1 cellular context compared by ENCODE assay signal in the genomic region with DNA sequence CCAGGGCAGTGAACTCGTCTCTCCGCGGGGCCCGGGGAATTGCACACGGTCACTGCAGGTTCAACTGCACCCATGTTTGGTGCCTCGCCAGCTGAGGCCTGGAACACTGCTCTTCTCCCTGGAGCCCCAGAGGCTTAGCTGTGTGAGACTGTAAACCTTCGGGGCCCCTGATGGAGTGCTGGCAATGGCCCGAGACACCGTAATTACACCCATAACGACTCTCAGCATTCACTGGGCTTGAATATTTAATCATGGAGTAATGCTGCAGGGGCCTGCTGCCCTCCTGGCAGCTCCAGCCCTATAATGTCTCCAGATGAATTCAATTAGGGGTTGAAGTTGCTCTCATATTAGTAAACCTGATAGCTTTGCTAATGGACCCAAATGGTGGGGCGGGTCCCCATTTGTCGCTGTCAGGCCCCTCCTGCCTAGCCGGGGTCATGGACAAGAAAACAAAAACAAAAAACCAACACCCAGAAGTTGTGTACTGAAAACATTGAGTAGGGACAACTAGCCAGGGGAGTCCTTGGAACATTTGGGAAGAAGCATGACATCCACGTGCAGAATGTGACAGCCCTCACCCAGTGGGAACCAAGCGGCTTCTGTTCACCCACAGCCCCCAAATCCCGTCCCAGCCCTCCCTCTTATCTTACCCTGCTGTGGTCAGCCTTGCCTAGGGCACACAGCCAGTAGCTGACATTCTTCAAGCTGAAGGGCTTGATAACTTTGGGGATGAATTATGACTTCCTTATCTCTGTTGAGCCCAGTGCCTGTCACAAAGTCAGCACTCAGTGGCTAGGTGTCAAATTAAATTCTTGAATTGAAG.
TF ChIP-seq lines count a peak whose summit lies in the region.

No MANE protein-coding gene starts in this region.

TF ChIP-seq in K562, 482 proteins besides CTCF, POLR2A, EP300 and RAD21 (continued from another document and continues in another):
- TF ChIP-seq, protein P1, sequence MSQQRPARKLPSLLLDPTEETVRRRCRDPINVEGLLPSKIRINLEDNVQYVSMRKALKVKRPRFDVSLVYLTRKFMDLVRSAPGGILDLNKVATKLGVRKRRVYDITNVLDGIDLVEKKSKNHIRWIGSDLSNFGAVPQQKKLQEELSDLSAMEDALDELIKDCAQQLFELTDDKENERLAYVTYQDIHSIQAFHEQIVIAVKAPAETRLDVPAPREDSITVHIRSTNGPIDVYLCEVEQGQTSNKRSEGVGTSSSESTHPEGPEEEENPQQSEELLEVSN (IDR thresholded peaks at IDR 0.05; ENCODE audit: borderline replicate concordance in 1 of 2, extremely low read depth in 1 of 2, insufficient read depth in 1 of 2, insufficient read length in 1 of 2, low read depth in 1 of 2, low read length in 1 of 2, poor library complexity in 1 of 2, severe bottlenecking in 1 of 2) = peak in 1 of 2 experiments; percentile 49
- TF ChIP-seq SMAD4 (CRISPR knock-in tag; conservative IDR thresholded peaks at IDR 0.05) (peak; percentile 87), MAZ (CRISPR knock-in tag; conservative IDR thresholded peaks at IDR 0.05 in 1 of 2, IDR thresholded peaks at IDR 0.05 in 1 of 2) (peak; percentile 37 to 82; a peak in 3 of 4 replicates), CREM (IDR thresholded peaks at IDR 0.05; ENCODE audit: low read depth) (peak; percentile 85), ZBTB7A (IDR thresholded peaks at IDR 0.05; ENCODE audit: borderline replicate concordance, control insufficient read depth, low read depth, low read length) (peak; percentile 84; the same call in 1 of the 2 replicates), TARDBP (IDR thresholded peaks at IDR 0.05) (peak; percentile 63; the same call in 1 of the 2 replicates), BCL6 (CRISPR knock-in tag; IDR thresholded peaks at IDR 0.05) (0 out of 2 replicates have a peak, but pooled peaks have one; percentile 22), MBD2 (IDR thresholded peaks at IDR 0.05; ENCODE audit: borderline replicate concordance, low read depth) (peak; percentile 89), SMARCA4 (IDR thresholded peaks at IDR 0.05) (peak; percentile 99), PRPF4 (IDR thresholded peaks at IDR 0.05; ENCODE audit: insufficient read depth, low read depth, low read length, poor library complexity, severe bottlenecking) (no peak), ZNF24 (IDR thresholded peaks at IDR 0.05) (peak; percentile 43; the same call in 1 of the 2 replicates), RCOR1 (IDR thresholded peaks at IDR 0.05; ENCODE audit: borderline replicate concordance in 1 of 2, low read depth in 2 of 2, low read length in 2 of 2) (peak; percentile 93 to 99), CBX3 (IDR thresholded peaks at IDR 0.05; ENCODE audit: borderline replicate concordance in 1 of 2, low read length in 2 of 2) (peak in 1 of 2 experiments; percentile 79; a peak in 1 of 3 replicates), ZNF583 (CRISPR knock-in tag; IDR thresholded peaks at IDR 0.05) (0 out of 2 replicates have a peak, but pooled peaks have one; percentile 25), ZNF41 (CRISPR knock-in tag; conservative IDR thresholded peaks at IDR 0.05) (peak; percentile 72), CBFB (CRISPR knock-in tag; IDR thresholded peaks at IDR 0.05) (peak; percentile 79), CBFA2T2 (conservative IDR thresholded peaks at IDR 0.05) (peak; percentile 98), FOSL1 (tag; conservative IDR thresholded peaks at IDR 0.05) (peak; percentile 86), STAT5A (IDR thresholded peaks at IDR 0.05; ENCODE audit: borderline replicate concordance, low read length) (peak; percentile 95), ELF2 (CRISPR knock-in tag; IDR thresholded peaks at IDR 0.05) (peak; percentile 41; the same call in 1 of the 2 replicates), KLF16 (IDR thresholded peaks at IDR 0.05) (peak; percentile 98), RNF2 (IDR thresholded peaks at IDR 0.05) (peak; percentile 94), KDM4B (IDR thresholded peaks at IDR 0.05; ENCODE audit: borderline replicate concordance in 2 of 2, low read depth in 1 of 2) (peak in 1 of 2 experiments; percentile 80; a peak in 1 of 4 replicates), TAL1 (IDR thresholded peaks at IDR 0.05) (peak; percentile 97), TRIM24 (IDR thresholded peaks at IDR 0.05) (peak; percentile 90 to 95), CTBP1 (IDR thresholded peaks at IDR 0.05; ENCODE audit: borderline replicate concordance) (peak; percentile 92), ZNF384 (IDR thresholded peaks at IDR 0.05; ENCODE audit: low read depth, low read length) (no peak), SMAD1 (IDR thresholded peaks at IDR 0.05; ENCODE audit: low read depth, low read length, partially characterized antibody) (peak; percentile 96), MYNN (IDR thresholded peaks at IDR 0.05) (peak; percentile 97), MYNN (CRISPR knock-in tag; IDR thresholded peaks at IDR 0.05) (no peak), ZBTB17 (CRISPR knock-in tag; IDR thresholded peaks at IDR 0.05) (peak; percentile 61), SMARCB1 (IDR thresholded peaks at IDR 0.05; ENCODE audit: insufficient read length, low read depth) (peak; percentile 97), TEAD1 (CRISPR knock-in tag; IDR thresholded peaks at IDR 0.05) (peak in 1 of 2 experiments; percentile 97; a peak in 2 of 4 replicates), ZFP1 (CRISPR knock-in tag; IDR thresholded peaks at IDR 0.05) (no peak), ZNF175 (CRISPR knock-in tag; IDR thresholded peaks at IDR 0.05; ENCODE audit: low read depth) (peak; percentile 60; the same call in 1 of the 2 replicates), HMGN3 (IDR thresholded peaks at IDR 0.05; ENCODE audit: borderline replicate concordance, extremely low read depth, insufficient read length, low read depth, low read length) (no peak)
- TF ChIP-seq, protein P2, sequence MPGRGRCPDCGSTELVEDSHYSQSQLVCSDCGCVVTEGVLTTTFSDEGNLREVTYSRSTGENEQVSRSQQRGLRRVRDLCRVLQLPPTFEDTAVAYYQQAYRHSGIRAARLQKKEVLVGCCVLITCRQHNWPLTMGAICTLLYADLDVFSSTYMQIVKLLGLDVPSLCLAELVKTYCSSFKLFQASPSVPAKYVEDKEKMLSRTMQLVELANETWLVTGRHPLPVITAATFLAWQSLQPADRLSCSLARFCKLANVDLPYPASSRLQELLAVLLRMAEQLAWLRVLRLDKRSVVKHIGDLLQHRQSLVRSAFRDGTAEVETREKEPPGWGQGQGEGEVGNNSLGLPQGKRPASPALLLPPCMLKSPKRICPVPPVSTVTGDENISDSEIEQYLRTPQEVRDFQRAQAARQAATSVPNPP (IDR thresholded peaks at IDR 0.05; ENCODE audit: borderline replicate concordance, insufficient read depth, insufficient read length) = no peak
- TF ChIP-seq, protein P3, sequence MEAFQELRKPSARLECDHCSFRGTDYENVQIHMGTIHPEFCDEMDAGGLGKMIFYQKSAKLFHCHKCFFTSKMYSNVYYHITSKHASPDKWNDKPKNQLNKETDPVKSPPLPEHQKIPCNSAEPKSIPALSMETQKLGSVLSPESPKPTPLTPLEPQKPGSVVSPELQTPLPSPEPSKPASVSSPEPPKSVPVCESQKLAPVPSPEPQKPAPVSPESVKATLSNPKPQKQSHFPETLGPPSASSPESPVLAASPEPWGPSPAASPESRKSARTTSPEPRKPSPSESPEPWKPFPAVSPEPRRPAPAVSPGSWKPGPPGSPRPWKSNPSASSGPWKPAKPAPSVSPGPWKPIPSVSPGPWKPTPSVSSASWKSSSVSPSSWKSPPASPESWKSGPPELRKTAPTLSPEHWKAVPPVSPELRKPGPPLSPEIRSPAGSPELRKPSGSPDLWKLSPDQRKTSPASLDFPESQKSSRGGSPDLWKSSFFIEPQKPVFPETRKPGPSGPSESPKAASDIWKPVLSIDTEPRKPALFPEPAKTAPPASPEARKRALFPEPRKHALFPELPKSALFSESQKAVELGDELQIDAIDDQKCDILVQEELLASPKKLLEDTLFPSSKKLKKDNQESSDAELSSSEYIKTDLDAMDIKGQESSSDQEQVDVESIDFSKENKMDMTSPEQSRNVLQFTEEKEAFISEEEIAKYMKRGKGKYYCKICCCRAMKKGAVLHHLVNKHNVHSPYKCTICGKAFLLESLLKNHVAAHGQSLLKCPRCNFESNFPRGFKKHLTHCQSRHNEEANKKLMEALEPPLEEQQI (IDR thresholded peaks at IDR 0.05) = peak; percentile 87; the same call in 1 of the 2 replicates
- TF ChIP-seq, protein P4, sequence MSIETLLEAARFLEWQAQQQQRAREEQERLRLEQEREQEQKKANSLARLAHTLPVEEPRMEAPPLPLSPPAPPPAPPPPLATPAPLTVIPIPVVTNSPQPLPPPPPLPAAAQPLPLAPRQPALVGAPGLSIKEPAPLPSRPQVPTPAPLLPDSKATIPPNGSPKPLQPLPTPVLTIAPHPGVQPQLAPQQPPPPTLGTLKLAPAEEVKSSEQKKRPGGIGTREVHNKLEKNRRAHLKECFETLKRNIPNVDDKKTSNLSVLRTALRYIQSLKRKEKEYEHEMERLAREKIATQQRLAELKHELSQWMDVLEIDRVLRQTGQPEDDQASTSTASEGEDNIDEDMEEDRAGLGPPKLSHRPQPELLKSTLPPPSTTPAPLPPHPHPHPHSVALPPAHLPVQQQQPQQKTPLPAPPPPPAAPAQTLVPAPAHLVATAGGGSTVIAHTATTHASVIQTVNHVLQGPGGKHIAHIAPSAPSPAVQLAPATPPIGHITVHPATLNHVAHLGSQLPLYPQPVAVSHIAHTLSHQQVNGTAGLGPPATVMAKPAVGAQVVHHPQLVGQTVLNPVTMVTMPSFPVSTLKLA (conservative IDR thresholded peaks at IDR 0.05) = peak; percentile 78 to 88
- TF ChIP-seq, protein P5, sequence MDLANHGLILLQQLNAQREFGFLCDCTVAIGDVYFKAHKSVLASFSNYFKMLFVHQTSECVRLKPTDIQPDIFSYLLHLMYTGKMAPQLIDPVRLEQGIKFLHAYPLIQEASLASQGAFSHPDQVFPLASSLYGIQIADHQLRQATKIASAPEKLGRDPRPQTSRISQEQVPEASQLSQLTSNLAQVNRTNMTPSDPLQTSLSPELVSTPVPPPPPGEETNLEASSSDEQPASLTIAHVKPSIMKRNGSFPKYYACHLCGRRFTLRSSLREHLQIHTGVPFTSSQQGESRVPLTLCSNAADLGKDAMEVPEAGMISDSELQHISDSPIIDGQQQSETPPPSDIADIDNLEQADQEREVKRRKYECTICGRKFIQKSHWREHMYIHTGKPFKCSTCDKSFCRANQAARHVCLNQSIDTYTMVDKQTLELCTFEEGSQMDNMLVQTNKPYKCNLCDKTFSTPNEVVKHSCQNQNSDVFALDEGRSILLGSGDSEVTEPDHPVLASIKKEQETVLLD (IDR thresholded peaks at IDR 0.05) = peak; percentile 86
- TF ChIP-seq, protein P6, sequence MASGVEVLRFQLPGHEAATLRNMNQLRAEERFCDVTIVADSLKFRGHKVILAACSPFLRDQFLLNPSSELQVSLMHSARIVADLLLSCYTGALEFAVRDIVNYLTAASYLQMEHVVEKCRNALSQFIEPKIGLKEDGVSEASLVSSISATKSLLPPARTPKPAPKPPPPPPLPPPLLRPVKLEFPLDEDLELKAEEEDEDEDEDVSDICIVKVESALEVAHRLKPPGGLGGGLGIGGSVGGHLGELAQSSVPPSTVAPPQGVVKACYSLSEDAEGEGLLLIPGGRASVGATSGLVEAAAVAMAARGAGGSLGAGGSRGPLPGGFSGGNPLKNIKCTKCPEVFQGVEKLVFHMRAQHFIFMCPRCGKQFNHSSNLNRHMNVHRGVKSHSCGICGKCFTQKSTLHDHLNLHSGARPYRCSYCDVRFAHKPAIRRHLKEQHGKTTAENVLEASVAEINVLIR (CRISPR knock-in tag; IDR thresholded peaks at IDR 0.05) = no peak
- TF ChIP-seq, protein P7, sequence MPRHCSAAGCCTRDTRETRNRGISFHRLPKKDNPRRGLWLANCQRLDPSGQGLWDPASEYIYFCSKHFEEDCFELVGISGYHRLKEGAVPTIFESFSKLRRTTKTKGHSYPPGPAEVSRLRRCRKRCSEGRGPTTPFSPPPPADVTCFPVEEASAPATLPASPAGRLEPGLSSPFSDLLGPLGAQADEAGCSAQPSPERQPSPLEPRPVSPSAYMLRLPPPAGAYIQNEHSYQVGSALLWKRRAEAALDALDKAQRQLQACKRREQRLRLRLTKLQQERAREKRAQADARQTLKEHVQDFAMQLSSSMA (CRISPR knock-in tag; IDR thresholded peaks at IDR 0.05) = 0 out of 2 replicates have a peak, but pooled peaks have one; percentile 62
- TF ChIP-seq, protein P8, sequence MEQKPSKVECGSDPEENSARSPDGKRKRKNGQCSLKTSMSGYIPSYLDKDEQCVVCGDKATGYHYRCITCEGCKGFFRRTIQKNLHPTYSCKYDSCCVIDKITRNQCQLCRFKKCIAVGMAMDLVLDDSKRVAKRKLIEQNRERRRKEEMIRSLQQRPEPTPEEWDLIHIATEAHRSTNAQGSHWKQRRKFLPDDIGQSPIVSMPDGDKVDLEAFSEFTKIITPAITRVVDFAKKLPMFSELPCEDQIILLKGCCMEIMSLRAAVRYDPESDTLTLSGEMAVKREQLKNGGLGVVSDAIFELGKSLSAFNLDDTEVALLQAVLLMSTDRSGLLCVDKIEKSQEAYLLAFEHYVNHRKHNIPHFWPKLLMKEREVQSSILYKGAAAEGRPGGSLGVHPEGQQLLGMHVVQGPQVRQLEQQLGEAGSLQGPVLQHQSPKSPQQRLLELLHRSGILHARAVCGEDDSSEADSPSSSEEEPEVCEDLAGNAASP (IDR thresholded peaks at IDR 0.05) = no peak
- TF ChIP-seq, protein P9, sequence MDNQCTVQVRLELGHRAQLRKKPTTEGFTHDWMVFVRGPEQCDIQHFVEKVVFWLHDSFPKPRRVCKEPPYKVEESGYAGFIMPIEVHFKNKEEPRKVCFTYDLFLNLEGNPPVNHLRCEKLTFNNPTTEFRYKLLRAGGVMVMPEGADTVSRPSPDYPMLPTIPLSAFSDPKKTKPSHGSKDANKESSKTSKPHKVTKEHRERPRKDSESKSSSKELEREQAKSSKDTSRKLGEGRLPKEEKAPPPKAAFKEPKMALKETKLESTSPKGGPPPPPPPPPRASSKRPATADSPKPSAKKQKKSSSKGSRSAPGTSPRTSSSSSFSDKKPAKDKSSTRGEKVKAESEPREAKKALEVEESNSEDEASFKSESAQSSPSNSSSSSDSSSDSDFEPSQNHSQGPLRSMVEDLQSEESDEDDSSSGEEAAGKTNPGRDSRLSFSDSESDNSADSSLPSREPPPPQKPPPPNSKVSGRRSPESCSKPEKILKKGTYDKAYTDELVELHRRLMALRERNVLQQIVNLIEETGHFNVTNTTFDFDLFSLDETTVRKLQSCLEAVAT (IDR thresholded peaks at IDR 0.05) = peak in 1 of 2 experiments; percentile 96; a peak in 2 of 4 replicates
- TF ChIP-seq, protein P10, sequence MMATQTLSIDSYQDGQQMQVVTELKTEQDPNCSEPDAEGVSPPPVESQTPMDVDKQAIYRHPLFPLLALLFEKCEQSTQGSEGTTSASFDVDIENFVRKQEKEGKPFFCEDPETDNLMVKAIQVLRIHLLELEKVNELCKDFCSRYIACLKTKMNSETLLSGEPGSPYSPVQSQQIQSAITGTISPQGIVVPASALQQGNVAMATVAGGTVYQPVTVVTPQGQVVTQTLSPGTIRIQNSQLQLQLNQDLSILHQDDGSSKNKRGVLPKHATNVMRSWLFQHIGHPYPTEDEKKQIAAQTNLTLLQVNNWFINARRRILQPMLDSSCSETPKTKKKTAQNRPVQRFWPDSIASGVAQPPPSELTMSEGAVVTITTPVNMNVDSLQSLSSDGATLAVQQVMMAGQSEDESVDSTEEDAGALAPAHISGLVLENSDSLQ (IDR thresholded peaks at IDR 0.05) = peak; percentile 98
